Comparison of ENCODE assay signal across 8 cellular contexts in the genomic region with DNA sequence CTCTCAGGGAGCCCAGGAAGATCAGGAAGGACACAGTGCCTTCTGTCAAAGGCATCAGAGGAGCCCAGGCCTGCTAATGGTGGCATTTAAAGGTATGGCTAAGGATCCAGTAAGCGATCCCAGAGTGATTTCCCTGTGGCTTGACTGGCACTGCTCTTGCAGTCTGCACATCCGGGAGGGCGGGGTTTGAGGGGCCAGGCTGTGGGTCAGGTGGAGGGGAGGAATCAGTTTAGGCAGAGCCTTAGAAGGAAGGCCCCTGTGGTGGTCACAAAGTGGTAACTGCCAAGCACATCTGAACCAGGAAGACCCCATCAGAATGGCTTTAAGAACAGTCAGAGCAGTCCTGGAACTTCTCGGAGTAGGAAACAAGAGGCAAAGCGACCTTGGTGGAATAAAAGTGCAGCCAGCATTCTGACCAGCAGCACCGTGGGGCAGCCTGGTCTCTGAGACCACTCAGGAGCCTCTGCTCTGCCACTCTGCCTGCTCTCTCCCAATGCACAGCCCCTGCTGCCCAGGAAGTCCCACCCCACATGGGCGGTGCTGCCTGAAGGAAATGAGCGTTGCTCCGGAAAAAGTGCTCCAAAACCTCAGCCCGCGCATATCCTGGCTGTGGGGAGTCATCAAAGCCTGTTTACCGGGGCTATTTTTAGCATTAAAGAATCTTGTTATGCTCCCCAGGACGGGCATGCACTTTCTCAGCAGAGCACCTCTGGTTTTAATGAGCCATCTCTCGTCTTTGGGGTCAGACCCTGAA. TPM values are rescaled to one million over a fixed set of nuclear protein-coding genes. Genes with fewer than 3 reads are reported as not detected.
A peak's percentile ranks its signal among the peaks of the same experiment; 100 is the strongest.
DNase-seq lines count a peak whose midpoint lies in the region; ATAC-seq and TF ChIP-seq lines count a peak whose summit lies in the region.

No MANE protein-coding gene starts in this region.

- no peak overlapping the region for H3K27ac Mint-ChIP-seq in H9

- H4K91ac ChIP-seq in H9 (ENCODE audit: insufficient read length, low read depth, low read length), result no peak overlapping the region

- H3K4me1 ChIP-seq in H9 (ENCODE audit: insufficient read depth, low read length), result no peaks in the 10 kb centered on the region; the same call in 1 of the 2 replicates

- no peak overlapping the region for H2BK15ac ChIP-seq in H9 (ENCODE audit: low read depth, low read length)

- peak; percentile 54 for DNase-seq in H9
- DNase-seq in activated T-cell treated with anti-CD3 and anti-CD28 coated beads, Interleukin-2, amount 50 U/mL, for 1 hour, result peak; percentile 70
- DNase-seq in left ventricle myocardium superior, result peak; percentile 74
- peak; percentile 32 to 42 (median 36) for DNase-seq in stimulated activated CD4-positive, alpha-beta T cell treated with anti-CD3 and anti-CD28 coated beads, TNF-alpha, amount 100 ng/mL, for 1 hour (ENCODE audit: low read depth in 3 of 3, low spot score in 1 of 3)
- no peak for DNase-seq in middle frontal gyrus (ENCODE audit: extremely low spot score, low spot score)
- no peak for DNase-seq in NCI-H187 (lab: John Stamatoyannopoulos, UW)

- no peaks in the 10 kb centered on the region for H3K27me3 ChIP-seq in H9 (ENCODE audit: insufficient read depth, low read length)

- no peak overlapping the region for H3K27ac ChIP-seq in H9 (ENCODE audit: insufficient read length, low read depth, low read length)

- no peak overlapping the region for H4K5ac ChIP-seq in H9 (ENCODE audit: insufficient read length, low read depth, low read length)

- no peak overlapping the region for H3K4me3 Mint-ChIP-seq in H9

- H3K18ac ChIP-seq in H9 (ENCODE audit: insufficient read length, low read depth, low read length), result no peak overlapping the region

- no peaks in the 10 kb centered on the region for H3K9me3 ChIP-seq in H9 (ENCODE audit: control insufficient read depth, low read depth, low read length)

- no peaks in the 10 kb centered on the region for H3K9me3 Mint-ChIP-seq in H9

- no peak overlapping the region for H3K4me2 ChIP-seq in H9 (ENCODE audit: insufficient read depth, insufficient read length, low read length)

- no peak overlapping the region for H3K9ac ChIP-seq in H9 (ENCODE audit: extremely low read depth, insufficient read length, low read length)

- peak; percentile 51 for ATAC-seq in left ventricle myocardium superior
- ATAC-seq in HG03045 (IDR thresholded peaks at IDR 0.05; ENCODE audit: unreplicated experiment), result no peak
- no peak for ATAC-seq in HG02798 (IDR thresholded peaks at IDR 0.05; ENCODE audit: poor library complexity, unreplicated experiment)

- no peak overlapping the region for H2AFZ ChIP-seq in H9 (ENCODE audit: low read length)

- no peak overlapping the region for H2BK20ac ChIP-seq in H9 (ENCODE audit: low read depth, low read length, poor library complexity, severe bottlenecking)

- H3K23ac ChIP-seq in H9 (ENCODE audit: insufficient read length, low read depth, low read length), result no peak overlapping the region

- WGBS in H9 (ENCODE audit: extremely low coverage, insufficient read length, low lambda C conversion rate), result no CpG with 5 or more reads among the region's 14 CpGs

- H3K14ac ChIP-seq in H9 (ENCODE audit: insufficient read depth, low read length), result no peak overlapping the region

- H3K79me2 ChIP-seq in H9 (ENCODE audit: insufficient read depth, low read length), result no peaks in the 10 kb centered on the region

- H4K20me1 ChIP-seq in H9 (ENCODE audit: control insufficient read depth, insufficient read depth, insufficient read length), result no peaks in the 10 kb centered on the region

- intact Hi-C loops in left ventricle myocardium superior (cut with micrococcal nuclease), result loop anchor here (10.0 kb wide), 1 partner anchor 47 kb away; no protein-coding TSS in a partner anchor

- no peaks in the 10 kb centered on the region for H3K23me2 ChIP-seq in H9 (ENCODE audit: insufficient read length, low read depth, low read length, poor library complexity, severe bottlenecking)

- no peak for TF ChIP-seq CTCF in H9 (conservative IDR thresholded peaks at IDR 0.05)

- no peak overlapping the region for H2BK5ac ChIP-seq in H9 (ENCODE audit: insufficient read length, low read length)

- no peak overlapping the region for H4K8ac ChIP-seq in H9 (replicated peaks; ENCODE audit: insufficient read length, low read depth, low read length)

- H2AK5ac ChIP-seq in H9 (ENCODE audit: insufficient read length, low read length), result no peak overlapping the region

- no peak overlapping the region for H3K4ac ChIP-seq in H9 (ENCODE audit: low read depth, low read length)

- H3K56ac ChIP-seq in H9 (ENCODE audit: insufficient read length, low read depth, low read length), result no peak overlapping the region

- H3K36me3 Mint-ChIP-seq in H9 (ENCODE audit: insufficient read depth in 1 of 3, low read depth in 3 of 3), result no peaks in the 10 kb centered on the region

- H2BK12ac ChIP-seq in H9 (ENCODE audit: insufficient read length, low read depth, low read length), result no peak overlapping the region

- H2BK120ac ChIP-seq in H9 (ENCODE audit: low read depth, low read length, poor library complexity, severe bottlenecking), result no peak overlapping the region

- H3K79me1 ChIP-seq in H9 (ENCODE audit: insufficient read depth, low read depth, low read length, poor library complexity, severe bottlenecking), result no peaks in the 10 kb centered on the region

- peaks cover 2% of the 10 kb centered on the region; the same call in 1 of the 2 replicates for H3K27me3 Mint-ChIP-seq in H9 (ENCODE audit: low read depth)

- H3T11ph ChIP-seq in H9 (ENCODE audit: low read length), result no peak overlapping the region

- peaks cover 13 to 20% of the 10 kb centered on the region in 2 experiments for H3K4me1 Mint-ChIP-seq in H9

RNA-seq across cellular contexts. Expression of a gene that starts 54.4 kb away (rescaled TPM):
- total RNA-seq in H9 (2021), result 1.1 and 1.4 TPM in 2 replicates
- 212 TPM for total RNA-seq in left ventricle myocardium superior

Comparison
In these comparisons a context has a peak if more than half of its experiments do, and no peak if none do; other contexts are left out.
1. DNase-seq: peak in H9 (single experiment), activated T-cell treated with anti-CD3 and anti-CD28 coated beads, Interleukin-2, amount 50 U/mL, for 1 hour (single experiment), left ventricle myocardium superior (single experiment) and stimulated activated CD4-positive, alpha-beta T cell treated with anti-CD3 and anti-CD28 coated beads, TNF-alpha, amount 100 ng/mL, for 1 hour (3 of 3); none in middle frontal gyrus (single experiment) and NCI-H187 (0 of 2).
2. RNA of a gene that starts 54.4 kb away (total RNA-seq): 212 TPM in left ventricle myocardium superior (single experiment); 1.1 to 1.4 TPM in H9; every median in the first group is over 10 times any median in the second.